Comparison of ENCODE assay signal across 8 cellular contexts in genomic region chr18:24014062-24014985, GRCh38. TPM values are rescaled to one million over a fixed set of nuclear protein-coding genes. Genes with fewer than 3 reads are reported as not detected.
DNase-seq lines count a peak whose midpoint lies in the region; ATAC-seq and TF ChIP-seq lines count a peak whose summit lies in the region.

Gene TTC39C, plus strand, starts transcription at chr18:24014754. Its CDS starts 118 bp downstream, at chr18:24014872.

- TF ChIP-seq CTCF in GM12865 (IDR thresholded peaks at IDR 0.05; ENCODE audit: insufficient read depth, low read depth, low read length, missing control alignments) = no peak

- ATAC-seq in HG02642 (IDR thresholded peaks at IDR 0.05; ENCODE audit: poor library complexity, unreplicated experiment) (peak; percentile 53), left lobe of liver (peak; percentile 78)

- H3K4me3 ChIP-seq in GM12865 (ENCODE audit: low read depth, low read length) = peak within 1 kb of the TSS; percentile 61

- DNase-seq in GM12865 (ENCODE audit: low read depth) = peak; percentile 85
- DNase-seq in NCI-H2196 (lab: John Stamatoyannopoulos, UW; ENCODE audit: unreplicated experiment) = peak; percentile 62
- peak; percentile 72 to 77 for DNase-seq in activated CD4-positive, alpha-beta T cell treated with anti-CD3 and anti-CD28 coated beads for 24 hours (ENCODE audit: low read depth in 2 of 2)
- peak; percentile 39 for DNase-seq in cerebellar cortex (ENCODE audit: low spot score)
- peak; percentile 81 for DNase-seq in left lobe of liver (ENCODE audit: low spot score)
- DNase-seq in stimulated activated CD4-positive, alpha-beta T cell treated with anti-CD3 and anti-CD28 coated beads, Interleukin-2, amount 100 ng/mL, for 4 hours (ENCODE audit: low read depth) = peak; percentile 81
- no peak for DNase-seq in NCI-H1048 (lab: John Stamatoyannopoulos, UW)

RNA-seq across cellular contexts. Expression of gene TTC39C, which starts in this region (rescaled TPM):
- total RNA-seq in left lobe of liver = 133 TPM
